ENCODE assay signal across 11 cellular contexts in the genomic region with DNA sequence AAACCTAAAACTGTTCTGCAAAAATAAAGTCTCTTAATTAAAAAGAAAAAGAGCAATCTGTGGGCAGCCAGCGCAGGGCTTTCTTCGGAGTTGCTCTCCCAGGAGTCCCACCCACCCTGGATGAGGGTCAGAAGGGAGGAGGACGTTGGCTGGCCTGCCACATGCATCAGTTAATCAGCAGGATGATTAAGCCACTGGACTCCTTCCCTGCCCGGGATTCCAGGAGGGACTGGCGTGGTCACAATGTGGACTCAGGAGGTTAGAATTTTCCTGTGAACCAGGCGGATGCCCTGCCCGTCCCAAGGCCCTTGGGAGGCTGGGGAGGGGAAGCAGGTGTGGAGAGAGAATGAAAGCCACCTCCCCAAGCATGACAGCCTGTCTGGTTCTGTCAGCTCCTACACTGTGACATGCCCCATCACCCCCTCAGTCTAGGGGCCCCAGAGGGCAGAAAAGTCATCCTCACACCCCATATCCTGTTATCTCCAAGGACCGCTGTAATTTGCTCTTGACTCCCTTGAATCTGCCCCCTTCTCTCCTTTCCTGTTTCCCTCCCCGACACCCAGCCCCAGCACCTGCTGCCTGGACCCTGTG. TPM values are rescaled to one million over a fixed set of nuclear protein-coding genes. Genes with fewer than 3 reads are reported as not detected.
DNase-seq lines count a peak whose midpoint lies in the region; ATAC-seq and TF ChIP-seq lines count a peak whose summit lies in the region.
"Had no signal": no experiment of that assay in that cellular context is flagged by ENCODE, and none has a peak within 500 bp of the region (broad histone marks: within the 10 kb centered on the region; RNA-seq: fewer than 3 reads in every experiment).

No MANE protein-coding gene starts in this region.

- H4K20me1 ChIP-seq in mammary epithelial cell (ENCODE audit: insufficient read depth, low read length) (no peaks in the 10 kb centered on the region), MM.1S (ENCODE audit: insufficient read depth, low read length) (no peaks in the 10 kb centered on the region)

- dilution Hi-C loops in mammary epithelial cell (cut with HindIII; ENCODE audit: low sequenced_read_pairs): no loop called here

- H3K4me2 ChIP-seq in mammary epithelial cell (ENCODE audit: insufficient read depth, low read depth, low read length) (no peak overlapping the region), MM.1S (ENCODE audit: low read depth, low read length) (no peak overlapping the region)

- BruUV-seq in mammary epithelial cell (replicated peaks; lab: Mats Ljungman, UMichigan): no TSS peak

- TF ChIP-seq CTCF in mammary epithelial cell (conservative IDR thresholded peaks at IDR 0.05 in 1 of 2, IDR thresholded peaks at IDR 0.05 in 1 of 2; ENCODE audit: extremely low read depth in 1 of 2, insufficient read depth in 1 of 2, low read depth in 1 of 2, low read length in 2 of 2) (no peak), left lung (IDR thresholded peaks at IDR 0.05) (no peak), suprapubic skin (IDR thresholded peaks at IDR 0.05) (no peak), MM.1S (IDR thresholded peaks at IDR 0.05; ENCODE audit: low read length) (no peak)
- no peak for TF ChIP-seq CTCF in CD8-positive, alpha-beta T cell (IDR thresholded peaks at IDR 0.05)

- H3K27me3 ChIP-seq in mammary epithelial cell (ENCODE audit: insufficient read depth, low read length) (no peaks in the 10 kb centered on the region), left lung (no peaks in the 10 kb centered on the region), suprapubic skin (no peaks in the 10 kb centered on the region), MM.1S (replicated peaks; ENCODE audit: insufficient read depth, low read length) (no peaks in the 10 kb centered on the region)
- H3K27me3 ChIP-seq in CD8-positive, alpha-beta T cell (ENCODE audit: insufficient read depth, low read length): no peaks in the 10 kb centered on the region

- H3K79me2 ChIP-seq in mammary epithelial cell (ENCODE audit: insufficient read depth, low read length): no peaks in the 10 kb centered on the region
- H3K79me2 ChIP-seq in MM.1S (ENCODE audit: low read length): no peaks in the 10 kb centered on the region

- TF ChIP-seq POLR2A in suprapubic skin (IDR thresholded peaks at IDR 0.05): no peak

- no peak for TF ChIP-seq EP300 in suprapubic skin (IDR thresholded peaks at IDR 0.05)

- H3K9me3 ChIP-seq in mammary epithelial cell (replicated peaks; ENCODE audit: insufficient read depth, low read length) (no peaks in the 10 kb centered on the region), left lung (no peaks in the 10 kb centered on the region), suprapubic skin (no peaks in the 10 kb centered on the region), MM.1S (replicated peaks; ENCODE audit: insufficient read depth, low read length) (no peaks in the 10 kb centered on the region)
- H3K9me3 ChIP-seq in CD8-positive, alpha-beta T cell (ENCODE audit: low read length): no peaks in the 10 kb centered on the region

- H3K9me3 Mint-ChIP-seq in CD8-positive, alpha-beta T cell: peaks cover 7% of the 10 kb centered on the region

- peaks cover 1% of the 10 kb centered on the region for H3K4me1 Mint-ChIP-seq in CD8-positive, alpha-beta T cell (ENCODE audit: low read depth)

- CTCF ChIA-PET in mammary epithelial cell (lab: Charles Lee; ENCODE audit: low non-redundant PET): interaction anchor here (0.6 kb wide), 1 partner anchor 22 kb away, joined by 3 read pairs; no protein-coding TSS in a partner anchor
- CTCF ChIA-PET in CD8-positive, alpha-beta T cell (lab: Charles Lee): interaction anchor here (1.2 to 1.3 kb wide), 2 partner anchors 12 to 23 kb away, joined by 5 read pairs; a partner anchor contains a TSS

- H3K27ac ChIP-seq in mammary epithelial cell (ENCODE audit: insufficient read depth, low read depth, low read length) (no peak overlapping the region), left lung (peak overlapping the region in 1 of 2 donors; percentile 47), suprapubic skin (peak overlapping the region; percentile 51), MM.1S (ENCODE audit: low read length) (no peak overlapping the region)
- H3K27ac ChIP-seq in CD8-positive, alpha-beta T cell (ENCODE audit: low read depth, low read length): no peak overlapping the region
- H3K27ac ChIP-seq: WERI-Rb-1 had no signal

- H3K27ac Mint-ChIP-seq in CD8-positive, alpha-beta T cell: no peak overlapping the region

- H3K4me1 ChIP-seq in mammary epithelial cell (ENCODE audit: insufficient read depth, low read length) (peaks cover 66% of the 10 kb centered on the region), left lung (peaks cover 0 to 8% of the 10 kb centered on the region in 2 donors), suprapubic skin (peaks cover 60% of the 10 kb centered on the region), MM.1S (ENCODE audit: low read length) (0 out of 2 replicates have a peak, but pooled peaks cover 3% of the 10 kb centered on the region)
- no peaks in the 10 kb centered on the region for H3K4me1 ChIP-seq in CD8-positive, alpha-beta T cell (ENCODE audit: insufficient read depth, low read length)

- no peaks in the 10 kb centered on the region for H3K9me2 ChIP-seq in MM.1S (replicated peaks; ENCODE audit: insufficient read depth, low read length)

- in situ Hi-C loops in mammary epithelial cell (cut with MboI; ENCODE audit: low sequenced_read_pairs in 2 of 2): no loop called here

- no peak overlapping the region for H3K4me3 ChIP-seq in mammary epithelial cell (replicated peaks in 1 of 3; ENCODE audit: insufficient read depth in 1 of 3, low read depth in 2 of 3, low read length in 3 of 3)
- H3K4me3 ChIP-seq in left lung: no peak overlapping the region
- no peak overlapping the region for H3K4me3 ChIP-seq in suprapubic skin
- no peak overlapping the region for H3K4me3 ChIP-seq in MM.1S (ENCODE audit: low read length)
- H3K4me3 ChIP-seq in CD8-positive, alpha-beta T cell (ENCODE audit: low read depth, low read length): no peak overlapping the region

- H3K36me3 ChIP-seq in mammary epithelial cell (ENCODE audit: insufficient read depth, low read length) (no peaks in the 10 kb centered on the region), left lung (no peaks in the 10 kb centered on the region), suprapubic skin (no peaks in the 10 kb centered on the region), MM.1S (replicated peaks; ENCODE audit: insufficient read depth, low read length) (no peaks in the 10 kb centered on the region)
- H3K36me3 ChIP-seq in CD8-positive, alpha-beta T cell (ENCODE audit: insufficient read depth, low read length): no peaks in the 10 kb centered on the region
- H3K36me3 ChIP-seq: WERI-Rb-1 had no signal

- POLR2A ChIA-PET in CD8-positive, alpha-beta T cell (lab: Charles Lee): no interaction called here

- H3K36me3 Mint-ChIP-seq in CD8-positive, alpha-beta T cell: no peaks in the 10 kb centered on the region

- H3K27me3 Mint-ChIP-seq in CD8-positive, alpha-beta T cell (ENCODE audit: low read depth): no peaks in the 10 kb centered on the region

- H3K4me3 Mint-ChIP-seq in CD8-positive, alpha-beta T cell: no peak overlapping the region

- H2AFZ ChIP-seq in mammary epithelial cell (ENCODE audit: low read depth, low read length): no peak overlapping the region
- H2AFZ ChIP-seq in MM.1S (ENCODE audit: low read length): no peak overlapping the region

- ATAC-seq in left lung (peak; percentile 51), left colon (no peak)
- no peak for ATAC-seq in CD8-positive, alpha-beta T cell

- DNase-seq in HCEC 1CT (peak; percentile 74), mammary epithelial cell (peak; percentile 38), left lung (no peak), suprapubic skin (ENCODE audit: low spot score in 2 of 2) (peak in 1 of 2 donors; percentile 86), MM.1S (no peak), left colon (no peak)
- DNase-seq in CD8-positive, alpha-beta T cell: no peak
- no peak for DNase-seq in activated CD8-positive, alpha-beta memory T cell treated with anti-CD3 and anti-CD28 coated beads, Interleukin-2, amount 50 U/mL, for 48 hours
- DNase-seq: activated naive CD4-positive, alpha-beta T cell treated with anti-CD3 and anti-CD28 coated beads, Interleukin-2, amount 50 U/mL, for 16 hours; GF-D8; WERI-Rb-1 had no signal

- H3K9ac ChIP-seq in mammary epithelial cell (ENCODE audit: insufficient read depth, low read length) (no peak overlapping the region), MM.1S (ENCODE audit: low read length) (no peak overlapping the region)

- no peaks in the 10 kb centered on the region for H3F3A ChIP-seq in MM.1S (ENCODE audit: insufficient read depth, low read length)

- intact Hi-C loops in mammary epithelial cell (cut with micrococcal nuclease): no loop called here
- intact Hi-C loops in left lung (cut with DNase I): no loop called here
- intact Hi-C loops in CD8-positive, alpha-beta T cell (cut with DNase I, micrococcal nuclease): no loop called here
- intact Hi-C loops in left colon (cut with DNase I, micrococcal nuclease): no loop called here

- 57% methylated on average over 9 of the region's 9 CpGs for WGBS in mammary epithelial cell (ENCODE audit: low coverage, missing lambda C conversion rate)
- 50% methylated on average over 5 of the region's 9 CpGs for WGBS in suprapubic skin

RNA-seq across cellular contexts. Expression of a gene that starts 11.6 kb away (rescaled TPM):
- total RNA-seq in mammary epithelial cell (100 to 1,000 TPM; 125 to 155 TPM), left lung (100 to 1,000 TPM; 107 to 147 TPM), suprapubic skin (100 to 1,000 TPM; 174 to 206 (median 199) TPM), left colon (100 to 1,000 TPM; 106 to 108 TPM)
- 106 TPM for polyA plus RNA-seq in mammary epithelial cell
- 270 TPM for polyA minus RNA-seq in mammary epithelial cell
- total RNA-seq in CD8-positive, alpha-beta T cell: 10 to 100 TPM; 39.5 to 40.1 TPM

RNA-seq across cellular contexts. Expression of a gene that starts 29.5 kb away (rescaled TPM):
- 10 to 100 TPM; 41.0 to 70.6 TPM for total RNA-seq in mammary epithelial cell
- 62.0 TPM for polyA plus RNA-seq in mammary epithelial cell
- 81.7 TPM for polyA minus RNA-seq in mammary epithelial cell
- 10 to 100 TPM; 26.5 to 27.0 TPM for total RNA-seq in left lung
- 10 to 100 TPM; 12.6 to 15.0 (median 14.3) TPM for total RNA-seq in suprapubic skin
- total RNA-seq in CD8-positive, alpha-beta T cell: 10 to 100 TPM; 44.8 to 46.5 TPM
- total RNA-seq in left colon: 10 to 100 TPM; 85.6 to 93.5 TPM

Comparison
In these comparisons a context has a peak if more than half of its experiments do, and no peak if none do; other contexts are left out.
1. DNase-seq: peak in HCEC 1CT (single experiment) and mammary epithelial cell (single experiment); none in left lung (0 of 2), MM.1S (single experiment), CD8-positive, alpha-beta T cell (0 of 7), activated CD8-positive, alpha-beta memory T cell treated with anti-CD3 and anti-CD28 coated beads, Interleukin-2, amount 50 U/mL, for 48 hours (single experiment) and left colon (0 of 2).